In genomic region chr6:138005846-138006245, GRCh38 we compare ENCODE assay signal across 20 cellular contexts.
DNase-seq lines count a peak whose midpoint lies in the region; ATAC-seq, FAIRE-seq and TF ChIP-seq lines count a peak whose summit lies in the region.
"Had no signal": no experiment of that assay in that cellular context is flagged by ENCODE, and none has a peak within 500 bp of the region (broad histone marks: within the 10 kb centered on the region; RNA-seq: fewer than 3 reads in every experiment).

No MANE protein-coding gene starts in this region.

- in situ Hi-C loops in GM12878 (cut with MboI) (loop anchor here (10.0 kb wide), 1 partner anchor 301 kb away; no protein-coding TSS in a partner anchor), GM13976 (cut with MboI; ENCODE audit: low sequenced_read_pairs, unreplicated experiment) (loop anchor here (10.0 kb wide), 1 partner anchor 109 kb away; no protein-coding TSS in a partner anchor)

- no peaks in the 10 kb centered on the region for H3K36me3 Mint-ChIP-seq in activated CD4-positive, alpha-beta memory T cell treated with anti-CD3 and anti-CD28 coated beads for 36 hours
- H3K36me3 Mint-ChIP-seq in activated CD4-positive, alpha-beta memory T cell treated with anti-CD3 and anti-CD28 coated beads, Interleukin-2, amount 10 ng/mL, durations not matched to agents 7 days and 5 days (ENCODE audit: low read depth), result no peaks in the 10 kb centered on the region
- H3K36me3 Mint-ChIP-seq: type B pancreatic cell had no signal

- no peak overlapping the region for H3K9ac ChIP-seq in GM12878 (ENCODE audit: control insufficient read depth, insufficient read depth, low read length)

- FAIRE-seq in GM12878 (lab: Jason Lieb, UNC), result no peak
- FAIRE-seq in RCC 7860 (lab: Jason Lieb, UNC), result no peak

- SMC1A ChIA-PET in GM12878 (lab: Charles Lee; ENCODE audit: uncharacterized antibody, unreplicated experiment), result interaction anchor here (0.7 to 11.4 kb wide), 19 partner anchors 26 to 928 kb away, joined by 3 to 199 read pairs (median 5); partner anchors contain the start of gene TNFAIP3

- peaks cover 11% of the 10 kb centered on the region for H3K4me1 Mint-ChIP-seq in activated CD4-positive, alpha-beta memory T cell treated with anti-CD3 and anti-CD28 coated beads for 36 hours (ENCODE audit: low read depth)
- H3K4me1 Mint-ChIP-seq in activated CD4-positive, alpha-beta memory T cell treated with anti-CD3 and anti-CD28 coated beads, Interleukin-2, amount 10 ng/mL, durations not matched to agents 7 days and 5 days, result peaks cover 14% of the 10 kb centered on the region

- RAD21 ChIA-PET in GM12878 (lab: Charles Lee; ENCODE audit: unreplicated experiment), result interaction anchor here (0.8 to 10.0 kb wide), 13 partner anchors 25 to 337 kb away, joined by 3 to 151 read pairs (median 7); partner anchors contain the start of genes PERP and TNFAIP3

- no peaks in the 10 kb centered on the region for H4K20me1 ChIP-seq in GM12878 (ENCODE audit: control insufficient read depth, insufficient read depth)

- H2AFZ ChIP-seq in GM12878 (ENCODE audit: control insufficient read depth, low read depth, low read length), result no peak overlapping the region

- H3K27ac Mint-ChIP-seq in activated CD4-positive, alpha-beta memory T cell treated with anti-CD3 and anti-CD28 coated beads for 36 hours, result peak overlapping the region; percentile 9
- H3K27ac Mint-ChIP-seq in activated CD4-positive, alpha-beta memory T cell treated with anti-CD3 and anti-CD28 coated beads, Interleukin-2, amount 10 ng/mL, durations not matched to agents 7 days and 5 days, result no peak overlapping the region
- H3K27ac Mint-ChIP-seq: activated CD4-positive, alpha-beta T cell treated with anti-CD3 and anti-CD28 coated beads, Interleukin-2, amount 10 ng/mL, durations not matched to agents 7 days and 5 days; HFFc6 had no signal

- no peak overlapping the region for H3K4me3 Mint-ChIP-seq in activated CD4-positive, alpha-beta memory T cell treated with anti-CD3 and anti-CD28 coated beads for 36 hours
- no peak overlapping the region for H3K4me3 Mint-ChIP-seq in activated CD4-positive, alpha-beta memory T cell treated with anti-CD3 and anti-CD28 coated beads, Interleukin-2, amount 10 ng/mL, durations not matched to agents 7 days and 5 days
- H3K4me3 Mint-ChIP-seq: activated CD4-positive, alpha-beta T cell treated with anti-CD3 and anti-CD28 coated beads, Interleukin-2, amount 10 ng/mL, durations not matched to agents 7 days and 5 days; HFFc6; type B pancreatic cell had no signal

- no peaks in the 10 kb centered on the region for H3K36me3 ChIP-seq in GM12878 (ENCODE audit: control insufficient read depth in 2 of 2, insufficient read depth in 2 of 2, low read length in 1 of 2)
- H3K36me3 ChIP-seq: gastrocnemius medialis, right atrium auricular region had no signal

- peak; percentile 48 for ATAC-seq in GM18517 (IDR thresholded peaks at IDR 0.05; ENCODE audit: unreplicated experiment)
- ATAC-seq in GM12878, result peak; percentile 27
- ATAC-seq: gastrocnemius medialis, PC-3 had no signal

- H3K27me3 ChIP-seq in GM12878 (replicated peaks in 1 of 2; ENCODE audit: control insufficient read depth in 2 of 2, insufficient read depth in 2 of 2, low read length in 1 of 2), result no peaks in the 10 kb centered on the region
- H3K27me3 ChIP-seq: gastrocnemius medialis, right atrium auricular region had no signal

- DNase-seq in activated CD4-positive, alpha-beta memory T cell treated with anti-CD3 and anti-CD28 coated beads for 36 hours, result peak; percentile 31
- DNase-seq in activated CD4-positive, alpha-beta memory T cell treated with anti-CD3 and anti-CD28 coated beads, Interleukin-2, amount 10 ng/mL, durations not matched to agents 7 days and 5 days, result no peak
- peak; percentile 58 for DNase-seq in NCI-H146 (lab: John Stamatoyannopoulos, UW)
- DNase-seq in GM12878 (ENCODE audit: low read depth, low spot score), result no peak
- DNase-seq in MV-4-11 (lab: John Stamatoyannopoulos, UW), result no peak
- no peak for DNase-seq in GM13976 (ENCODE audit: low spot score)
- no peak for DNase-seq in RCC 7860 (ENCODE audit: low spot score)
- DNase-seq: activated CD4-positive, alpha-beta T cell treated with anti-CD3 and anti-CD28 coated beads, Interleukin-2, amount 10 ng/mL, durations not matched to agents 7 days and 5 days; central memory CD4-positive, alpha-beta T cell; dermis blood vessel endothelial cell; DMS79; gastrocnemius medialis; GF-D8; HFFc6; NCI-H2029 treated with DMSO at 0.1 percent for 48 hours; PC-3; SHP77 had no signal

- H3K9me3 ChIP-seq in GM12878 (replicated peaks; ENCODE audit: control insufficient read depth, insufficient read depth, low read length), result no peaks in the 10 kb centered on the region
- H3K9me3 ChIP-seq: gastrocnemius medialis, right atrium auricular region had no signal

- H3K79me2 ChIP-seq in GM12878 (ENCODE audit: control insufficient read depth, insufficient read depth, low read length), result no peaks in the 10 kb centered on the region

- no peaks in the 10 kb centered on the region for H3K4me1 ChIP-seq in GM12878 (ENCODE audit: control insufficient read depth, insufficient read depth, low read length)
- H3K4me1 ChIP-seq: gastrocnemius medialis, right atrium auricular region had no signal

- POLR2A ChIA-PET in activated CD4-positive, alpha-beta memory T cell treated with anti-CD3 and anti-CD28 coated beads for 36 hours (lab: Charles Lee), result interaction anchor here (1.4 kb wide), 1 partner anchor 101 kb away, joined by 4 read pairs; no protein-coding TSS in a partner anchor
- POLR2A ChIA-PET in activated CD4-positive, alpha-beta memory T cell treated with anti-CD3 and anti-CD28 coated beads, Interleukin-2, amount 10 ng/mL, durations not matched to agents 7 days and 5 days (lab: Charles Lee), result interaction anchor here (2.0 kb wide), 1 partner anchor 101 kb away, joined by 5 read pairs; no protein-coding TSS in a partner anchor
- POLR2A ChIA-PET in GM12878 (lab: Charles Lee), result interaction anchor here (0.6 to 0.7 kb wide), 2 partner anchors 26 to 298 kb away, joined by 3 read pairs; no protein-coding TSS in a partner anchor

- H3K27me3 Mint-ChIP-seq in activated CD4-positive, alpha-beta memory T cell treated with anti-CD3 and anti-CD28 coated beads for 36 hours, result peaks cover 3% of the 10 kb centered on the region
- no peaks in the 10 kb centered on the region for H3K27me3 Mint-ChIP-seq in activated CD4-positive, alpha-beta memory T cell treated with anti-CD3 and anti-CD28 coated beads, Interleukin-2, amount 10 ng/mL, durations not matched to agents 7 days and 5 days
- H3K27me3 Mint-ChIP-seq: type B pancreatic cell had no signal

- TF ChIP-seq CTCF in GM12878 (IDR thresholded peaks at IDR 0.05 in 2 of 3, conservative IDR thresholded peaks at IDR 0.05 in 1 of 3; ENCODE audit: control insufficient read depth in 2 of 3, extremely low read depth in 1 of 3, insufficient read depth in 1 of 3, low read depth in 3 of 3, low read length in 3 of 3) (no peak), GM13976 (IDR thresholded peaks at IDR 0.05; ENCODE audit: borderline replicate concordance, control extremely low read depth, extremely low read depth, insufficient read depth, missing control alignments) (no peak)

- BruUV-seq in GM12878 (replicated peaks; lab: Mats Ljungman, UMichigan), result no TSS peak

- H3K27ac ChIP-seq in GM12878 (ENCODE audit: control insufficient read depth, insufficient read depth), result no peak overlapping the region
- H3K27ac ChIP-seq: gastrocnemius medialis, right atrium auricular region had no signal

- TF ChIP-seq POLR2A in GM12878 (IDR thresholded peaks at IDR 0.05; ENCODE audit: low read depth, low read length), result no peak

- TF ChIP-seq EP300 in GM12878 (IDR thresholded peaks at IDR 0.05; ENCODE audit: borderline replicate concordance in 1 of 2, control insufficient read depth in 1 of 2, low read depth in 2 of 2, low read length in 2 of 2), result no peak

- H3K4me3 ChIP-seq in GM12878, result no peak overlapping the region
- H3K4me3 ChIP-seq: gastrocnemius medialis, right atrium auricular region had no signal

- TF ChIP-seq RAD21 in GM12878 (IDR thresholded peaks at IDR 0.05; ENCODE audit: insufficient read depth, low read depth, low read length), result no peak

- WGBS in GM12878 (ENCODE audit: insufficient coverage, insufficient replicate concordance, low lambda C conversion rate, missing lambda C conversion rate), result 0% methylated on average over 5 of the region's 5 CpGs

- CTCF ChIA-PET in activated CD4-positive, alpha-beta memory T cell treated with anti-CD3 and anti-CD28 coated beads for 36 hours (lab: Charles Lee), result interaction anchor here (0.5 to 9.0 kb wide), 19 partner anchors 9 to 1183 kb away, joined by 3 to 89 read pairs (median 8); partner anchors contain the start of genes PERP, PEX7 and TNFAIP3
- CTCF ChIA-PET in activated CD4-positive, alpha-beta memory T cell treated with anti-CD3 and anti-CD28 coated beads, Interleukin-2, amount 10 ng/mL, durations not matched to agents 7 days and 5 days (lab: Charles Lee), result interaction anchor here (0.6 to 6.6 kb wide), 21 partner anchors 9 to 349 kb away, joined by 3 to 55 read pairs (median 7); partner anchors contain the start of genes PERP and TNFAIP3
- CTCF ChIA-PET in GM12878 (lab: Yijun Ruan, JAX), result interaction anchor here (0.6 to 11.1 kb wide), 34 partner anchors 9 to 880 kb away, joined by 3 to 296 read pairs (median 8); partner anchors contain the start of genes PERP and TNFAIP3

- no peak overlapping the region for H3K4me2 ChIP-seq in GM12878 (ENCODE audit: control insufficient read depth, insufficient read depth)

- no peaks in the 10 kb centered on the region for H3K9me3 Mint-ChIP-seq in activated CD4-positive, alpha-beta memory T cell treated with anti-CD3 and anti-CD28 coated beads for 36 hours
- H3K9me3 Mint-ChIP-seq in activated CD4-positive, alpha-beta memory T cell treated with anti-CD3 and anti-CD28 coated beads, Interleukin-2, amount 10 ng/mL, durations not matched to agents 7 days and 5 days, result no peaks in the 10 kb centered on the region
- H3K9me3 Mint-ChIP-seq: activated CD4-positive, alpha-beta T cell treated with anti-CD3 and anti-CD28 coated beads, Interleukin-2, amount 10 ng/mL, durations not matched to agents 7 days and 5 days; HFFc6; type B pancreatic cell had no signal

- intact Hi-C loops in activated CD4-positive, alpha-beta memory T cell treated with anti-CD3 and anti-CD28 coated beads for 36 hours (cut with micrococcal nuclease), result loop anchor here (1.0 to 10.0 kb wide), 3 partner anchors 301 to 731 kb away; partner anchors contain the start of gene HEBP2
- intact Hi-C loops in GM12878 (cut with micrococcal nuclease; ENCODE audit: unreplicated experiment), result no loop called here

TF ChIP-seq in GM12878, 131 proteins besides CTCF, POLR2A, EP300 and RAD21 (continues in another document):
- no peak for TF ChIP-seq MEF2B (IDR thresholded peaks at IDR 0.05; ENCODE audit: partially characterized antibody, poor library complexity, severe bottlenecking)

Comparison
In these comparisons a context has a peak if more than half of its experiments do, and no peak if none do; other contexts are left out.
1. DNase-seq: peak in activated CD4-positive, alpha-beta memory T cell treated with anti-CD3 and anti-CD28 coated beads for 36 hours (single experiment) and NCI-H146 (single experiment); none in activated CD4-positive, alpha-beta memory T cell treated with anti-CD3 and anti-CD28 coated beads, Interleukin-2, amount 10 ng/mL, durations not matched to agents 7 days and 5 days (single experiment), GM12878 (single experiment), MV-4-11 (single experiment), GM13976 (single experiment) and RCC 7860 (single experiment).